13 cellular contexts compared by ENCODE assay signal in genomic region chr5:90518666-90519065, GRCh38. TPM values are rescaled to one million over a fixed set of nuclear protein-coding genes. Genes with fewer than 3 reads are reported as not detected.
DNase-seq lines count a peak whose midpoint lies in the region; ATAC-seq, FAIRE-seq and TF ChIP-seq lines count a peak whose summit lies in the region.
"Had no signal": no experiment of that assay in that cellular context is flagged by ENCODE, and none has a peak within 500 bp of the region (broad histone marks: within the 10 kb centered on the region; RNA-seq: fewer than 3 reads in every experiment).

No MANE protein-coding gene starts in this region.

- POLR2A ChIA-PET in GM10248 (lab: Yijun Ruan, JAX), result no interaction called here

- peak overlapping the region; percentile 23; the same call in 1 of the 2 replicates for H3K27ac ChIP-seq in GM23338 (ENCODE audit: low read depth)

- peak; percentile 30 for DNase-seq in AG10803 (ENCODE audit: low read depth)
- DNase-seq in GM23338 (ENCODE audit: low spot score), result no peak
- peak; percentile 19 for DNase-seq in NCI-H2196 (lab: John Stamatoyannopoulos, UW; ENCODE audit: unreplicated experiment)
- peak; percentile 71 for DNase-seq in bronchial epithelial cell (ENCODE audit: low read depth)
- no peak for DNase-seq in HTR-8/SVneo (ENCODE audit: insufficient read length, low spot score)
- DNase-seq in GM10248 (ENCODE audit: extremely low spot score), result no peak
- no peak for DNase-seq in sciatic nerve (ENCODE audit: low spot score)
- DNase-seq in activated CD4-positive, alpha-beta T cell treated with anti-CD3 and anti-CD28 coated beads, Interleukin-2, amount 10 ng/mL, durations not matched to agents 24 days and 14 days, result no peak
- DNase-seq: anterior cingulate cortex; Caco-2; NCI-H1694 treated with DMSO at 0.1 percent for 48 hours; stimulated activated CD4-positive, alpha-beta T cell treated with anti-CD3 and anti-CD28 coated beads, Interleukin-2, amount 100 ng/mL, for 24 hours had no signal

- intact Hi-C loops in sciatic nerve (cut with DNase I), result no loop called here
- intact Hi-C loops in activated CD4-positive, alpha-beta T cell treated with anti-CD3 and anti-CD28 coated beads, Interleukin-2, amount 10 ng/mL, durations not matched to agents 24 days and 14 days (cut with micrococcal nuclease), result no loop called here

- H3K36me3 Mint-ChIP-seq in GM23338 (ENCODE audit: low read depth), result peaks cover 8% of the 10 kb centered on the region; the same call in 2 of the 3 replicates
- peaks cover 42% of the 10 kb centered on the region for H3K36me3 Mint-ChIP-seq in activated CD4-positive, alpha-beta T cell treated with anti-CD3 and anti-CD28 coated beads, Interleukin-2, amount 10 ng/mL, durations not matched to agents 24 days and 14 days (ENCODE audit: low read depth)

- CTCF ChIA-PET in GM10248 (lab: Yijun Ruan, JAX), result interaction anchor here (0.9 to 1.6 kb wide), 5 partner anchors 11 to 79 kb away, joined by 3 to 6 read pairs (median 4); partner anchors contain the start of gene LYSMD3

- H3K27me3 Mint-ChIP-seq in GM23338 (ENCODE audit: insufficient read depth, low read depth, poor library complexity), result peaks cover 3% of the 10 kb centered on the region
- H3K27me3 Mint-ChIP-seq in activated CD4-positive, alpha-beta T cell treated with anti-CD3 and anti-CD28 coated beads, Interleukin-2, amount 10 ng/mL, durations not matched to agents 24 days and 14 days, result no peaks in the 10 kb centered on the region

- H3K79me2 ChIP-seq in GM23338 (replicated peaks; ENCODE audit: insufficient read depth), result no peaks in the 10 kb centered on the region

- H3F3A ChIP-seq in GM23338 (replicated peaks; ENCODE audit: low read depth), result no peaks in the 10 kb centered on the region

- peaks cover 4% of the 10 kb centered on the region; the same call in 2 of the 3 replicates for H3K4me1 Mint-ChIP-seq in GM23338
- peaks cover 5% of the 10 kb centered on the region for H3K4me1 Mint-ChIP-seq in activated CD4-positive, alpha-beta T cell treated with anti-CD3 and anti-CD28 coated beads, Interleukin-2, amount 10 ng/mL, durations not matched to agents 24 days and 14 days

- no peak overlapping the region for H3K4me3 ChIP-seq in AG10803 (ENCODE audit: low read length)
- no peak overlapping the region for H3K4me3 ChIP-seq in GM23338
- no peak overlapping the region for H3K4me3 ChIP-seq in bronchial epithelial cell (ENCODE audit: low read depth, low read length)

- H3K36me3 ChIP-seq in GM23338 (ENCODE audit: insufficient read depth) (no peaks in the 10 kb centered on the region), bronchial epithelial cell (ENCODE audit: control insufficient read depth, insufficient read depth, low read length) (peaks cover 5% of the 10 kb centered on the region)

- H3K4me1 ChIP-seq in GM23338 (ENCODE audit: insufficient read depth), result no peaks in the 10 kb centered on the region

- no peak for ATAC-seq in GM23338
- ATAC-seq in sciatic nerve, result no peak

- H3K4me3 Mint-ChIP-seq in GM23338, result no peak overlapping the region
- H3K4me3 Mint-ChIP-seq in activated CD4-positive, alpha-beta T cell treated with anti-CD3 and anti-CD28 coated beads, Interleukin-2, amount 10 ng/mL, durations not matched to agents 24 days and 14 days, result no peak overlapping the region

- H4K20me1 ChIP-seq in GM23338 (replicated peaks; ENCODE audit: insufficient read depth), result no peaks in the 10 kb centered on the region; the same call in 1 of the 2 replicates

- H3K4me2 ChIP-seq in GM23338, result no peak overlapping the region

- H3K27me3 ChIP-seq in GM23338 (ENCODE audit: insufficient read depth) (no peaks in the 10 kb centered on the region), bronchial epithelial cell (ENCODE audit: control insufficient read depth, insufficient read depth, low read length) (no peaks in the 10 kb centered on the region)

- FAIRE-seq in bronchial epithelial cell (lab: Jason Lieb, UNC) (no peak), HTR-8/SVneo (lab: Jason Lieb, UNC) (no peak)
- FAIRE-seq: H1 had no signal

- H3K27ac Mint-ChIP-seq in GM23338, result peak overlapping the region; percentile 10; the same call in 1 of the 2 replicates
- H3K27ac Mint-ChIP-seq in activated CD4-positive, alpha-beta T cell treated with anti-CD3 and anti-CD28 coated beads, Interleukin-2, amount 10 ng/mL, durations not matched to agents 24 days and 14 days, result no peak overlapping the region

- no peaks in the 10 kb centered on the region for H3K9me3 Mint-ChIP-seq in GM23338
- H3K9me3 Mint-ChIP-seq in activated CD4-positive, alpha-beta T cell treated with anti-CD3 and anti-CD28 coated beads, Interleukin-2, amount 10 ng/mL, durations not matched to agents 24 days and 14 days, result no peaks in the 10 kb centered on the region

- TF ChIP-seq CTCF in AG10803 (conservative IDR thresholded peaks at IDR 0.05; ENCODE audit: low read length) (no peak), GM23338 (conservative IDR thresholded peaks at IDR 0.05; ENCODE audit: low read depth in 2 of 2) (no peak), bronchial epithelial cell (IDR thresholded peaks at IDR 0.05; ENCODE audit: insufficient read depth, low read length, severe bottlenecking) (no peak), GM10248 (IDR thresholded peaks at IDR 0.05; ENCODE audit: control extremely low read depth, extremely low read depth, low read depth, missing control alignments) (no peak)

- no peak overlapping the region for H2AFZ ChIP-seq in GM23338

- H3K9me2 ChIP-seq in GM23338 (ENCODE audit: insufficient read depth), result no peaks in the 10 kb centered on the region

TF ChIP-seq in GM23338, 12 proteins besides CTCF, POLR2A, EP300 and RAD21 (continues in another document):
- no peak for TF ChIP-seq EZH2 (IDR thresholded peaks at IDR 0.05; ENCODE audit: low read depth, unreplicated experiment)
- no peak for TF ChIP-seq POLR2AphosphoS5 (IDR thresholded peaks at IDR 0.05; ENCODE audit: low read depth)
- TF ChIP-seq STAT1 (IDR thresholded peaks at IDR 0.05; ENCODE audit: unreplicated experiment), result no peak
- no peak for TF ChIP-seq EZH2phosphoT487 (IDR thresholded peaks at IDR 0.05; ENCODE audit: unreplicated experiment)
- no peak for TF ChIP-seq ZNF331 (CRISPR knock-in tag; IDR thresholded peaks at IDR 0.05; ENCODE audit: low read depth)
- no peak for TF ChIP-seq REST (IDR thresholded peaks at IDR 0.05; ENCODE audit: unreplicated experiment)
- no peak for TF ChIP-seq CREB1 (CRISPR knock-in tag; IDR thresholded peaks at IDR 0.05; ENCODE audit: low read depth)
- no peak for TF ChIP-seq NANOG (IDR thresholded peaks at IDR 0.05; ENCODE audit: borderline replicate concordance)

RNA-seq across cellular contexts. Expression of gene LYSMD3, which starts 10.7 kb away (rescaled TPM):
- total RNA-seq in GM23338 (2014; rRNA removed; shearing (Covaris generic)), result 19.1 and 19.6 TPM in 2 replicates
- 8.6 and 10.7 TPM in 2 replicates for polyA plus RNA-seq in GM23338 (2016; fragmentation: Nextera tagmentation; extraction: Ambion mirVana)
- total RNA-seq in bronchial epithelial cell (15.4 and 16.3 TPM in 2 replicates), sciatic nerve (23.7 TPM)
- 11.3 and 12.9 TPM in 2 replicates for total RNA-seq in activated CD4-positive, alpha-beta T cell treated with anti-CD3 and anti-CD28 coated beads, Interleukin-2, amount 10 ng/mL, durations not matched to agents 24 days and 14 days

RNA-seq across cellular contexts. Expression of gene ADGRV1, which starts 39.9 kb away (rescaled TPM):
- total RNA-seq in GM23338 (2014; rRNA removed; shearing (Covaris generic)), result 139 and 149 TPM in 2 replicates
- polyA plus RNA-seq in GM23338 (2016; fragmentation: Nextera tagmentation; extraction: Ambion mirVana), result 39.4 and 46.1 TPM in 2 replicates
- total RNA-seq in bronchial epithelial cell (1.6 and 3.3 TPM in 2 replicates), sciatic nerve (1.7 TPM)
- 0.63 TPM in 1 of 2 replicates, not detected in the other for total RNA-seq in activated CD4-positive, alpha-beta T cell treated with anti-CD3 and anti-CD28 coated beads, Interleukin-2, amount 10 ng/mL, durations not matched to agents 24 days and 14 days

RNA-seq across cellular contexts. Expression of gene POLR3G, which starts 44.0 kb away (rescaled TPM):
- 130 and 147 TPM in 2 replicates for total RNA-seq in GM23338 (2014; rRNA removed; shearing (Covaris generic))
- 376 and 377 TPM in 2 replicates for polyA plus RNA-seq in GM23338 (2016; fragmentation: Nextera tagmentation; extraction: Ambion mirVana)
- total RNA-seq in bronchial epithelial cell (7.4 and 7.9 TPM in 2 replicates), sciatic nerve (5.6 TPM)
- total RNA-seq in activated CD4-positive, alpha-beta T cell treated with anti-CD3 and anti-CD28 coated beads, Interleukin-2, amount 10 ng/mL, durations not matched to agents 24 days and 14 days, result 22.2 and 25.1 TPM in 2 replicates

RNA-seq across cellular contexts. Expression of gene MBLAC2, which starts 44.1 kb away (rescaled TPM):
- total RNA-seq in GM23338 (2014; rRNA removed; shearing (Covaris generic)), result 8.1 and 10.0 TPM in 2 replicates
- polyA plus RNA-seq in GM23338 (2016; fragmentation: Nextera tagmentation; extraction: Ambion mirVana), result 4.1 and 4.3 TPM in 2 replicates
- total RNA-seq in bronchial epithelial cell (3.2 and 4.0 TPM in 2 replicates), sciatic nerve (8.0 TPM)
- 6.1 and 6.4 TPM in 2 replicates for total RNA-seq in activated CD4-positive, alpha-beta T cell treated with anti-CD3 and anti-CD28 coated beads, Interleukin-2, amount 10 ng/mL, durations not matched to agents 24 days and 14 days

Comparison
In these comparisons a context has a peak if more than half of its experiments do, and no peak if none do; other contexts are left out.
1. DNase-seq: peak in AG10803 (single experiment), NCI-H2196 (single experiment) and bronchial epithelial cell (single experiment); none in GM23338 (single experiment), HTR-8/SVneo (single experiment), GM10248 (single experiment), sciatic nerve (single experiment) and activated CD4-positive, alpha-beta T cell treated with anti-CD3 and anti-CD28 coated beads, Interleukin-2, amount 10 ng/mL, durations not matched to agents 24 days and 14 days (single experiment).
2. RNA of gene ADGRV1, which starts 39.9 kb away (total RNA-seq): 139 to 149 TPM in GM23338; 1.7 TPM in sciatic nerve (single experiment), 1.6 to 3.3 TPM in bronchial epithelial cell and 0.63 TPM in activated CD4-positive, alpha-beta T cell treated with anti-CD3 and anti-CD28 coated beads, Interleukin-2, amount 10 ng/mL, durations not matched to agents 24 days and 14 days; every median in the first group is over 10 times any median in the second.